In genomic region chr14:96762650-96763049, GRCh38 we compare ENCODE assay signal across 9 cellular contexts. TPM values are rescaled to one million over a fixed set of nuclear protein-coding genes. Genes with fewer than 3 reads are reported as not detected.
DNase-seq lines count a peak whose midpoint lies in the region; ATAC-seq and TF ChIP-seq lines count a peak whose summit lies in the region.
"Had no signal": no experiment of that assay in that cellular context is flagged by ENCODE, and none has a peak within 500 bp of the region (broad histone marks: within the 10 kb centered on the region; RNA-seq: fewer than 3 reads in every experiment).

No MANE protein-coding gene starts in this region.

- H3K9me3 ChIP-seq in suprapubic skin = no peaks in the 10 kb centered on the region
- H3K9me3 ChIP-seq: heart right ventricle had no signal

- no peak overlapping the region for H3K27ac Mint-ChIP-seq in activated T-cell treated with anti-CD3 and anti-CD28 coated beads, Interleukin-2, amount 50 U/mL, for 24 hours

- no peaks in the 10 kb centered on the region for H3K36me3 Mint-ChIP-seq in activated T-cell treated with anti-CD3 and anti-CD28 coated beads, Interleukin-2, amount 50 U/mL, for 24 hours (ENCODE audit: low read depth)

- peaks cover 3% of the 10 kb centered on the region for H3K27me3 Mint-ChIP-seq in activated T-cell treated with anti-CD3 and anti-CD28 coated beads, Interleukin-2, amount 50 U/mL, for 24 hours

- peak overlapping the region; percentile 33 for H3K4me3 Mint-ChIP-seq in activated T-cell treated with anti-CD3 and anti-CD28 coated beads, Interleukin-2, amount 50 U/mL, for 24 hours

- peaks cover 4% of the 10 kb centered on the region for H3K4me1 Mint-ChIP-seq in activated T-cell treated with anti-CD3 and anti-CD28 coated beads, Interleukin-2, amount 50 U/mL, for 24 hours (ENCODE audit: low read depth)

- no peak for TF ChIP-seq CTCF in suprapubic skin (IDR thresholded peaks at IDR 0.05)

- H3K9me3 Mint-ChIP-seq in activated T-cell treated with anti-CD3 and anti-CD28 coated beads, Interleukin-2, amount 50 U/mL, for 24 hours = no peaks in the 10 kb centered on the region

- H3K4me3 ChIP-seq in suprapubic skin = no peak overlapping the region
- H3K4me3 ChIP-seq: heart right ventricle had no signal

- ATAC-seq in GM21515 (IDR thresholded peaks at IDR 0.05; ENCODE audit: unreplicated experiment) (peak; percentile 100), HG03571 (IDR thresholded peaks at IDR 0.05; ENCODE audit: unreplicated experiment) (peak; percentile 99), left colon (peak; percentile 92)

- no peaks in the 10 kb centered on the region for H3K36me3 ChIP-seq in suprapubic skin
- H3K36me3 ChIP-seq: heart right ventricle had no signal

- no peaks in the 10 kb centered on the region for H3K27me3 ChIP-seq in suprapubic skin

- no peaks in the 10 kb centered on the region for H3K4me1 ChIP-seq in suprapubic skin
- H3K4me1 ChIP-seq: heart right ventricle had no signal

- WGBS in suprapubic skin = 8% methylated on average over 3 of the region's 3 CpGs

- no peak overlapping the region for H3K27ac ChIP-seq in suprapubic skin
- H3K27ac ChIP-seq: heart right ventricle had no signal

- TF ChIP-seq POLR2A in suprapubic skin (IDR thresholded peaks at IDR 0.05) = no peak

- peak; percentile 38 for DNase-seq in activated T-cell treated with anti-CD3 and anti-CD28 coated beads, Interleukin-2, amount 50 U/mL, for 24 hours
- no peak for DNase-seq in activated T-cell treated with anti-CD3 and anti-CD28 coated beads for 4 hours
- peak; percentile 72 for DNase-seq in NCI-H82 treated with DMSO at 0.1 percent for 48 hours (lab: John Stamatoyannopoulos, UW; ENCODE audit: unreplicated experiment)
- DNase-seq in astrocyte of the hippocampus (ENCODE audit: low read depth, low spot score) = peak; percentile 62
- DNase-seq in left colon = no peak
- no peak for DNase-seq in suprapubic skin (ENCODE audit: low spot score in 2 of 2)
- DNase-seq: heart right ventricle had no signal

- intact Hi-C loops in left colon (cut with DNase I, micrococcal nuclease) = no loop called here

- TF ChIP-seq EP300 in suprapubic skin (IDR thresholded peaks at IDR 0.05) = no peak

RNA-seq across cellular contexts. Expression of gene VRK1, which starts 34.5 kb away (rescaled TPM):
- total RNA-seq in left colon = 10 to 100 TPM; 11.3 to 14.6 TPM
- 10 to 100 TPM in 3 of 4 donors, 1 to 10 TPM in 1; 9.3 to 12.2 (median 12.1) TPM for total RNA-seq in suprapubic skin

Comparison
In these comparisons a context has a peak if more than half of its experiments do, and no peak if none do; other contexts are left out.
1. DNase-seq: peak in activated T-cell treated with anti-CD3 and anti-CD28 coated beads, Interleukin-2, amount 50 U/mL, for 24 hours (single experiment), NCI-H82 treated with DMSO at 0.1 percent for 48 hours (single experiment) and astrocyte of the hippocampus (single experiment); none in activated T-cell treated with anti-CD3 and anti-CD28 coated beads for 4 hours (single experiment), left colon (0 of 2) and suprapubic skin (0 of 2).
2. Peak in every context shown above with its lines, with median percentiles within 50 percentile points of each other: ATAC-seq.